17 cellular contexts compared by ENCODE assay signal in genomic region chr2:100380681-100381080, GRCh38. TPM values are rescaled to one million over a fixed set of nuclear protein-coding genes. Genes with fewer than 3 reads are reported as not detected.
"Had no signal": no experiment of that assay in that cellular context is flagged by ENCODE, and none has a peak within 500 bp of the region (broad histone marks: within the 10 kb centered on the region; RNA-seq: fewer than 3 reads in every experiment).

No MANE protein-coding gene starts in this region.

- FAIRE-seq: colon, keratinocyte had no signal

- H3K4me3 ChIP-seq: esophagus squamous epithelium, left ventricle myocardium inferior, smooth muscle cell, suprapubic skin, thyroid gland, upper lobe of left lung, vagina had no signal

- H3K4me1 ChIP-seq: left ventricle myocardium inferior, suprapubic skin, thyroid gland, vagina had no signal

- H3K9me3 ChIP-seq: esophagus squamous epithelium, left ventricle myocardium inferior, neutrophil, suprapubic skin, thyroid gland, upper lobe of left lung, vagina had no signal

- H3K4me3 Mint-ChIP-seq: dendritic cell treated with granulocyte-macrophage colony-stimulating factor and Interleukin-4, amounts not matched to agents 40 ng/mL and 50 ng/mL, for 4 days; effector memory CD8-positive, alpha-beta T cell; immature natural killer cell; naive thymus-derived CD4-positive, alpha-beta T cell; nephron progenitor cell; stimulated activated effector memory CD8-positive, alpha-beta T cell treated with anti-CD3 and anti-CD28 coated beads, Interleukin-12 subunit alpha, Interleukin-12 subunit beta, amount 100 ng/mL, for 72 hours had no signal

- H3K27me3 ChIP-seq: neutrophil, suprapubic skin, thyroid gland, upper lobe of left lung, vagina had no signal

- H3K9me3 Mint-ChIP-seq: dendritic cell treated with granulocyte-macrophage colony-stimulating factor and Interleukin-4, amounts not matched to agents 40 ng/mL and 50 ng/mL, for 4 days; effector memory CD8-positive, alpha-beta T cell; nephron progenitor cell; stimulated activated effector memory CD8-positive, alpha-beta T cell treated with anti-CD3 and anti-CD28 coated beads, Interleukin-12 subunit alpha, Interleukin-12 subunit beta, amount 100 ng/mL, for 72 hours had no signal

- H3K36me3 Mint-ChIP-seq: immature natural killer cell; naive thymus-derived CD4-positive, alpha-beta T cell; stimulated activated effector memory CD8-positive, alpha-beta T cell treated with anti-CD3 and anti-CD28 coated beads, Interleukin-12 subunit alpha, Interleukin-12 subunit beta, amount 100 ng/mL, for 72 hours had no signal

- H3K4me1 Mint-ChIP-seq: immature natural killer cell; nephron progenitor cell; stimulated activated effector memory CD8-positive, alpha-beta T cell treated with anti-CD3 and anti-CD28 coated beads, Interleukin-12 subunit alpha, Interleukin-12 subunit beta, amount 100 ng/mL, for 72 hours had no signal

- H3K27me3 Mint-ChIP-seq: dendritic cell treated with granulocyte-macrophage colony-stimulating factor and Interleukin-4, amounts not matched to agents 40 ng/mL and 50 ng/mL, for 4 days had no signal

- H3K27ac ChIP-seq: esophagus squamous epithelium, left ventricle myocardium inferior, neutrophil, suprapubic skin, thyroid gland, upper lobe of left lung, vagina had no signal

- H3K27ac Mint-ChIP-seq: dendritic cell treated with granulocyte-macrophage colony-stimulating factor and Interleukin-4, amounts not matched to agents 40 ng/mL and 50 ng/mL, for 4 days; effector memory CD8-positive, alpha-beta T cell; immature natural killer cell; naive thymus-derived CD4-positive, alpha-beta T cell; nephron progenitor cell; stimulated activated effector memory CD8-positive, alpha-beta T cell treated with anti-CD3 and anti-CD28 coated beads, Interleukin-12 subunit alpha, Interleukin-12 subunit beta, amount 100 ng/mL, for 72 hours had no signal

- H3K36me3 ChIP-seq: esophagus squamous epithelium, left ventricle myocardium inferior, neutrophil, suprapubic skin, thyroid gland, upper lobe of left lung, vagina had no signal

- H3K4me2 ChIP-seq: smooth muscle cell had no signal

RNA-seq across cellular contexts. Expression of gene LONRF2, which starts 58.4 kb away (rescaled TPM):
- total RNA-seq: lung microvascular endothelial cell had no signal
- polyA plus RNA-seq: immature natural killer cell; keratinocyte; naive thymus-derived CD4-positive, alpha-beta T cell had no signal
